1 cellular context compared by ENCODE assay signal in genomic region chr4:73703320-73703719, GRCh38.
TF ChIP-seq lines count a peak whose summit lies in the region.

No MANE protein-coding gene starts in this region.

TF ChIP-seq in K562, 482 proteins besides CTCF, POLR2A, EP300 and RAD21 (continues in another document):
- peak in 1 of 2 experiments; percentile 27 for TF ChIP-seq E2F6 (IDR thresholded peaks at IDR 0.05; ENCODE audit: borderline replicate concordance in 1 of 2, extremely low read depth in 1 of 2, insufficient read depth in 1 of 2, insufficient read length in 1 of 2, low read depth in 1 of 2, low read length in 1 of 2, poor library complexity in 1 of 2, severe bottlenecking in 1 of 2)
- TF ChIP-seq NUFIP1 (IDR thresholded peaks at IDR 0.05; ENCODE audit: partially characterized antibody): no peak
- no peak for TF ChIP-seq STAT5A (IDR thresholded peaks at IDR 0.05; ENCODE audit: borderline replicate concordance, low read length)
- TF ChIP-seq, protein P1, sequence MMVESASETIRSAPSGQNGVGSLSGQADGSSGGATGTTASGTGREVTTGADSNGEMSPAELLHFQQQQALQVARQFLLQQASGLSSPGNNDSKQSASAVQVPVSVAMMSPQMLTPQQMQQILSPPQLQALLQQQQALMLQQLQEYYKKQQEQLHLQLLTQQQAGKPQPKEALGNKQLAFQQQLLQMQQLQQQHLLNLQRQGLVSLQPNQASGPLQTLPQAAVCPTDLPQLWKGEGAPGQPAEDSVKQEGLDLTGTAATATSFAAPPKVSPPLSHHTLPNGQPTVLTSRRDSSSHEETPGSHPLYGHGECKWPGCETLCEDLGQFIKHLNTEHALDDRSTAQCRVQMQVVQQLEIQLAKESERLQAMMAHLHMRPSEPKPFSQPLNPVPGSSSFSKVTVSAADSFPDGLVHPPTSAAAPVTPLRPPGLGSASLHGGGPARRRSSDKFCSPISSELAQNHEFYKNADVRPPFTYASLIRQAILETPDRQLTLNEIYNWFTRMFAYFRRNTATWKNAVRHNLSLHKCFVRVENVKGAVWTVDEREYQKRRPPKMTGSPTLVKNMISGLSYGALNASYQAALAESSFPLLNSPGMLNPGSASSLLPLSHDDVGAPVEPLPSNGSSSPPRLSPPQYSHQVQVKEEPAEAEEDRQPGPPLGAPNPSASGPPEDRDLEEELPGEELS (CRISPR knock-in tag; IDR thresholded peaks at IDR 0.05; ENCODE audit: borderline replicate concordance): no peak
- 0 out of 2 replicates have a peak, but pooled peaks have one; percentile 35 for TF ChIP-seq ZNF766 (CRISPR knock-in tag; conservative IDR thresholded peaks at IDR 0.05)
- 0 out of 2 replicates have a peak, but pooled peaks have one; percentile 26 for TF ChIP-seq ZNF175 (CRISPR knock-in tag; IDR thresholded peaks at IDR 0.05; ENCODE audit: low read depth)
- TF ChIP-seq KHSRP (IDR thresholded peaks at IDR 0.05): no peak
- TF ChIP-seq HOMEZ (CRISPR knock-in tag; IDR thresholded peaks at IDR 0.05): no peak
- TF ChIP-seq CBFA2T2 (conservative IDR thresholded peaks at IDR 0.05): peak; percentile 67
- peak; percentile 17 for TF ChIP-seq NFRKB (IDR thresholded peaks at IDR 0.05; ENCODE audit: low read depth)
- no peak for TF ChIP-seq NEUROD1 (IDR thresholded peaks at IDR 0.05; ENCODE audit: borderline replicate concordance, low read depth, low read length, partially characterized antibody)
- no peak for TF ChIP-seq ZNF311 (CRISPR knock-in tag; IDR thresholded peaks at IDR 0.05)
- peak; percentile 14 for TF ChIP-seq TBP (optimal IDR thresholded peaks at IDR 0.05; ENCODE audit: low read depth, low read length)
- peak; percentile 82 for TF ChIP-seq CBFA2T3 (IDR thresholded peaks at IDR 0.05)
- TF ChIP-seq BHLHE40 (IDR thresholded peaks at IDR 0.05; ENCODE audit: low read length): no peak
- TF ChIP-seq ZNF592 (IDR thresholded peaks at IDR 0.05): peak; percentile 84
- TF ChIP-seq CEBPG (CRISPR knock-in tag; IDR thresholded peaks at IDR 0.05): no peak
- no peak for TF ChIP-seq CEBPG (tag; conservative IDR thresholded peaks at IDR 0.05 in 1 of 2, IDR thresholded peaks at IDR 0.05 in 1 of 2)
- TF ChIP-seq FIP1L1 (IDR thresholded peaks at IDR 0.05; ENCODE audit: low read depth, low read length, poor library complexity, severe bottlenecking): no peak
- TF ChIP-seq MEF2A (IDR thresholded peaks at IDR 0.05; ENCODE audit: control insufficient read depth, low read depth, low read length): no peak
- TF ChIP-seq RFX7 (CRISPR knock-in tag; IDR thresholded peaks at IDR 0.05): no peak
- 0 out of 2 replicates have a peak, but pooled peaks have one; percentile 59 for TF ChIP-seq MECOM (CRISPR knock-in tag; IDR thresholded peaks at IDR 0.05)
- TF ChIP-seq L3MBTL2 (IDR thresholded peaks at IDR 0.05): peak; percentile 67
- TF ChIP-seq HBP1 (CRISPR knock-in tag; IDR thresholded peaks at IDR 0.05): no peak
- TF ChIP-seq SMARCA5 (IDR thresholded peaks at IDR 0.05): no peak
- TF ChIP-seq PPARD (CRISPR knock-in tag; IDR thresholded peaks at IDR 0.05): no peak
- TF ChIP-seq POLR2B (IDR thresholded peaks at IDR 0.05; ENCODE audit: low read depth, partially characterized antibody): no peak
- TF ChIP-seq SRSF9 (IDR thresholded peaks at IDR 0.05; ENCODE audit: borderline replicate concordance, low read depth, low read length): no peak
- TF ChIP-seq TAL1 (IDR thresholded peaks at IDR 0.05): peak; percentile 22; the same call in 1 of the 2 replicates
- 0 out of 2 replicates have a peak, but pooled peaks have one; percentile 36 for TF ChIP-seq ARID1B (IDR thresholded peaks at IDR 0.05)
- peak; percentile 61; the same call in 1 of the 2 replicates for TF ChIP-seq TEAD4 (IDR thresholded peaks at IDR 0.05; ENCODE audit: low read length)
- TF ChIP-seq TEAD4 (CRISPR knock-in tag; IDR thresholded peaks at IDR 0.05; ENCODE audit: borderline replicate concordance): no peak
- TF ChIP-seq TCF3 (CRISPR knock-in tag; IDR thresholded peaks at IDR 0.05): peak; percentile 68
- TF ChIP-seq, protein P2, sequence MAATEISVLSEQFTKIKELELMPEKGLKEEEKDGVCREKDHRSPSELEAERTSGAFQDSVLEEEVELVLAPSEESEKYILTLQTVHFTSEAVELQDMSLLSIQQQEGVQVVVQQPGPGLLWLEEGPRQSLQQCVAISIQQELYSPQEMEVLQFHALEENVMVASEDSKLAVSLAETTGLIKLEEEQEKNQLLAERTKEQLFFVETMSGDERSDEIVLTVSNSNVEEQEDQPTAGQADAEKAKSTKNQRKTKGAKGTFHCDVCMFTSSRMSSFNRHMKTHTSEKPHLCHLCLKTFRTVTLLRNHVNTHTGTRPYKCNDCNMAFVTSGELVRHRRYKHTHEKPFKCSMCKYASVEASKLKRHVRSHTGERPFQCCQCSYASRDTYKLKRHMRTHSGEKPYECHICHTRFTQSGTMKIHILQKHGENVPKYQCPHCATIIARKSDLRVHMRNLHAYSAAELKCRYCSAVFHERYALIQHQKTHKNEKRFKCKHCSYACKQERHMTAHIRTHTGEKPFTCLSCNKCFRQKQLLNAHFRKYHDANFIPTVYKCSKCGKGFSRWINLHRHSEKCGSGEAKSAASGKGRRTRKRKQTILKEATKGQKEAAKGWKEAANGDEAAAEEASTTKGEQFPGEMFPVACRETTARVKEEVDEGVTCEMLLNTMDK (IDR thresholded peaks at IDR 0.05; ENCODE audit: borderline replicate concordance, insufficient read depth, low read depth, low read length, poor library complexity, severe bottlenecking): no peak
- TF ChIP-seq EZH2 (IDR thresholded peaks at IDR 0.05; ENCODE audit: borderline replicate concordance, low read depth, low read length): no peak
- peak; percentile 50; the same call in 1 of the 2 replicates for TF ChIP-seq CXXC5 (CRISPR knock-in tag; IDR thresholded peaks at IDR 0.05)
- no peak for TF ChIP-seq KDM5B (IDR thresholded peaks at IDR 0.05; ENCODE audit: insufficient replicate concordance, low read depth, low read length)
- no peak for TF ChIP-seq SRSF7 (optimal IDR thresholded peaks at IDR 0.05; ENCODE audit: low read depth, low read length)
- TF ChIP-seq NCOR1 (IDR thresholded peaks at IDR 0.05): peak; percentile 47; the same call in 1 of the 2 replicates
- TF ChIP-seq TAF1 (IDR thresholded peaks at IDR 0.05; ENCODE audit: control insufficient read depth, extremely low read depth, insufficient read depth, low read length, severe bottlenecking): no peak
- TF ChIP-seq NR2C1 (IDR thresholded peaks at IDR 0.05): no peak
- TF ChIP-seq NR2C1 (tag; IDR thresholded peaks at IDR 0.05): 0 out of 2 replicates have a peak, but pooled peaks have one; percentile 15
- TF ChIP-seq MCM2 (IDR thresholded peaks at IDR 0.05; ENCODE audit: low read depth): no peak
- no peak for TF ChIP-seq HDAC2 (IDR thresholded peaks at IDR 0.05)
- no peak for TF ChIP-seq ZNF224 (CRISPR knock-in tag; IDR thresholded peaks at IDR 0.05)
- TF ChIP-seq ZNF511 (CRISPR knock-in tag; IDR thresholded peaks at IDR 0.05): no peak
- TF ChIP-seq DMBX1 (CRISPR knock-in tag; IDR thresholded peaks at IDR 0.05; ENCODE audit: borderline replicate concordance): 0 out of 2 replicates have a peak, but pooled peaks have one; percentile 56
